ENCODE assay signal across 8 cellular contexts in the genomic region with DNA sequence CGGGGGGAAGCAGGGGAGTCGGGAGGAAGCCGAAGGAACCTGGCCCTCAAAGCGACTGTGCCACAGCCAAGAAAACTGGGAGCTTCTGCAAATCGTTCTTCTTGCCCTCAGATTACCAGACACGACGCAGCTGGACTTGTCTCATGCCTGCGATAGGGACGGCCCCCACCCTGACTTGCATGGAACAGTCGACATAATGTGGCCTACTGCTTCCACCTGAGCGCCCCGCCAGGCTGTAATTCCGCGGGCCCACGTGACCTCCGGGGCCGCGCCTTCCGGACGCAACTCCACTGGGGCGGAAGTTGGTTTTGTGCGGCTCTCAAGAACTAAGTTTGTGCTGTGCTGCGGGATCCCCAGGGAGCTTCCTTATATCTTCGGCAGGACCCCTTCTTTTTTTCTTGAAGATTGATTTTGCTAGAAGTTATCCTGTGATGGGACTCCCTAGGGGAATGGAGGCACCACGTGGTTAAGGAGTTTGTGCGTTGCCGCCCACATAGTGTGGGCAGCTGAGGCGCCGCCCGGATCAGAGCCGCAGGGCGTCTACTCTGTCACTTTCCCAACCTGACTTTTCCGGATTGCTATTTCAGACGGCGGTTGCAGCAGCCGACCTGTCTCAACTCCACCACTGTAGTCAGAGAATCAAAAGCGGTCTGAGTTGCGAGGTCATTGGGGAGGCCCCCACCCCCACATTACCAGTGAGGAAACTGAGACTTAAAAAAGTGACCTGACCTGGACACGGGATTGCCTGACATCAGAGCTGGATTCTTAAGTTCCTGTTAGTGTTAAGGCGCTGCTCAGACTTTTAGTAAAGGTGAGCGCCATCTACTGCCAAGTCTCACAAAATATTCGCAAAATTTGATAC.
DNase-seq lines count a peak whose midpoint lies in the region; ATAC-seq and TF ChIP-seq lines count a peak whose summit lies in the region.

No MANE protein-coding gene starts in this region.

- ATAC-seq in GM19324 (IDR thresholded peaks at IDR 0.05; ENCODE audit: low FRiP score, unreplicated experiment): peak; percentile 87
- ATAC-seq in HG03460 (IDR thresholded peaks at IDR 0.05; ENCODE audit: unreplicated experiment): peak; percentile 59

- DNase-seq in NCI-H524 (lab: John Stamatoyannopoulos, UW) (peak; percentile 90 to 91), coronary artery (ENCODE audit: low spot score) (peak; percentile 96)
- peak; percentile 93 for DNase-seq in activated CD4-positive, alpha-beta T cell treated with anti-CD3 and anti-CD28 coated beads for 48 hours
- DNase-seq in stimulated activated CD4-positive, alpha-beta T cell treated with anti-CD3 and anti-CD28 coated beads, Interleukin-1b, Interleukin-23, amount 100 ng/mL, for 4 hours (ENCODE audit: low read depth in 2 of 2): peak; percentile 82 to 84

- TF ChIP-seq CTCF in coronary artery (IDR thresholded peaks at IDR 0.05): no peak

- no peaks in the 10 kb centered on the region for H3K9me3 ChIP-seq in BLaER1

- H4K20me1 ChIP-seq in BLaER1: peaks cover 38% of the 10 kb centered on the region

- H3K4me2 ChIP-seq in BLaER1: peak overlapping the region; percentile 87

- no peaks in the 10 kb centered on the region for H3K27me3 ChIP-seq in BLaER1
- no peaks in the 10 kb centered on the region for H3K27me3 ChIP-seq in layer of hippocampus (ENCODE audit: control insufficient read depth, insufficient read depth, low read length)

- H3K4me1 ChIP-seq in BLaER1: peaks cover 35% of the 10 kb centered on the region

- peak overlapping the region; percentile 99 for H3K9ac ChIP-seq in BLaER1

- H3K36me3 ChIP-seq in BLaER1: peaks cover 15% of the 10 kb centered on the region

- H3K27ac ChIP-seq in BLaER1: peak overlapping the region; percentile 100
- peak overlapping the region; percentile 99 to 100 for H3K27ac ChIP-seq in coronary artery
- H3K27ac ChIP-seq in layer of hippocampus (ENCODE audit: low read depth, low read length): peak overlapping the region; percentile 100

- H3K4me3 ChIP-seq in BLaER1 (peak overlapping the region; percentile 93), coronary artery (peak overlapping the region; percentile 96)

Comparison
In these comparisons a context has a peak if more than half of its experiments do, and no peak if none do; other contexts are left out.
1. Peak in every context shown above with its lines: DNase-seq, ATAC-seq, H3K4me3 ChIP-seq and H3K27ac ChIP-seq.